In the genomic region with DNA sequence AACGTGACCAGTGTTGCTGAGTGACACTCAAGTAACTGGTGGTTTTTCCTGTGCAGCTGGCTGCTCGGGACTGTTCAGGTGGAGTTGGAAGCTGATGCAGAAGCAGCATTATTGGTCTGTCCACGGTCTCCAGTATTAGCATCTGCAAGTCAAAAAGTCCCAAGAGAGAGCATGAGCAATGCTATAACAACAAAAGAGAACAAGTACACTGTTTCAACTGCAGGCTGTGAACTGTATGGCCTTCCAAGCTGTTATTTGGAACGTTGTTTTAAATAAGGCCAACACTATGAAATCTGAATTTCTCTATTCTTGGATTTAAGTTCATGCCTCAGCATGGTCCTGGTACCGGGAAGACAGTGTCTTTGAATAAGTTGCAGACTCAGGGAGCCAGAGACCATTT, we compare ENCODE assay signal across 21 cellular contexts. TPM values are rescaled to one million over a fixed set of nuclear protein-coding genes. Genes with fewer than 3 reads are reported as not detected.
DNase-seq lines count a peak whose midpoint lies in the region; ATAC-seq and TF ChIP-seq lines count a peak whose summit lies in the region.
"Had no signal": no experiment of that assay in that cellular context is flagged by ENCODE, and none has a peak within 500 bp of the region (broad histone marks: within the 10 kb centered on the region; RNA-seq: fewer than 3 reads in every experiment).

No MANE protein-coding gene starts in this region.

- in situ Hi-C loops in brain microvascular endothelial cell (cut with HindIII; ENCODE audit: low pct_ligation_motif_present, low sequenced_read_pairs), result no loop called here
- in situ Hi-C loops in gastrocnemius medialis (cut with MboI; ENCODE audit: low sequenced_read_pairs in 4 of 4), result no loop called here

- POLR2A ChIA-PET in CD4-positive, alpha-beta memory T cell (lab: Charles Lee; ENCODE audit: partially characterized antibody), result no interaction called here

- H3K4me2 ChIP-seq in osteoblast (ENCODE audit: insufficient read depth, low read length), result no peak overlapping the region
- H3K4me2 ChIP-seq: BLaER1 had no signal

- ATAC-seq in left ventricle myocardium superior (peak; percentile 25), gastrocnemius medialis (no peak), HG02938 (IDR thresholded peaks at IDR 0.05; ENCODE audit: unreplicated experiment) (no peak)
- ATAC-seq: CD8-positive, alpha-beta T cell; HCT116 had no signal

- no peaks in the 10 kb centered on the region for H3K9me3 Mint-ChIP-seq in CD4-positive, alpha-beta memory T cell
- H3K9me3 Mint-ChIP-seq: CD14-positive monocyte; CD8-positive, alpha-beta T cell; HFFc6 had no signal

- CTCF ChIA-PET in CD4-positive, alpha-beta memory T cell (lab: Charles Lee; ENCODE audit: partially characterized antibody), result interaction anchor here (2.2 kb wide), 1 partner anchor 11 kb away, joined by 6 read pairs; no protein-coding TSS in a partner anchor

- TF ChIP-seq POLR2A in gastrocnemius medialis (IDR thresholded peaks at IDR 0.05), result no peak

- intact Hi-C loops in left ventricle myocardium superior (cut with micrococcal nuclease) (no loop called here), gastrocnemius medialis (cut with DNase I; ENCODE audit: low total_unique reads) (no loop called here)
- intact Hi-C loops in CD4-positive, alpha-beta memory T cell (cut with micrococcal nuclease), result no loop called here

- H2AFZ ChIP-seq in osteoblast (ENCODE audit: low read length), result no peak overlapping the region

- peaks cover 0 to 8% (median 5%) of the 10 kb centered on the region in 4 donors for H3K4me1 Mint-ChIP-seq in CD4-positive, alpha-beta memory T cell
- H3K4me1 Mint-ChIP-seq: CD14-positive monocyte had no signal

- H3K4me3 ChIP-seq in right atrium auricular region, result no peak overlapping the region
- H3K4me3 ChIP-seq in brain microvascular endothelial cell (ENCODE audit: low read depth, low read length), result no peak overlapping the region
- no peak overlapping the region for H3K4me3 ChIP-seq in osteoblast (ENCODE audit: insufficient read depth, low read length)
- H3K4me3 ChIP-seq in gastrocnemius medialis, result no peak overlapping the region
- no peak overlapping the region for H3K4me3 ChIP-seq in CD4-positive, alpha-beta memory T cell (ENCODE audit: low read length in 2 of 2)
- H3K4me3 ChIP-seq: BLaER1 had no signal

- no peaks in the 10 kb centered on the region for H3K27me3 Mint-ChIP-seq in CD4-positive, alpha-beta memory T cell

- no peaks in the 10 kb centered on the region for H3K27me3 ChIP-seq in right atrium auricular region
- no peaks in the 10 kb centered on the region for H3K27me3 ChIP-seq in brain microvascular endothelial cell (replicated peaks)
- no peaks in the 10 kb centered on the region for H3K27me3 ChIP-seq in osteoblast (ENCODE audit: insufficient read depth, low read length)
- H3K27me3 ChIP-seq in gastrocnemius medialis, result no peaks in the 10 kb centered on the region
- H3K27me3 ChIP-seq in CD4-positive, alpha-beta memory T cell (ENCODE audit: insufficient read depth, low read length), result no peaks in the 10 kb centered on the region
- H3K27me3 ChIP-seq: BLaER1 had no signal

- peaks cover 9% of the 10 kb centered on the region for H3K36me3 ChIP-seq in right atrium auricular region
- no peaks in the 10 kb centered on the region for H3K36me3 ChIP-seq in brain microvascular endothelial cell (replicated peaks)
- no peaks in the 10 kb centered on the region for H3K36me3 ChIP-seq in osteoblast (ENCODE audit: insufficient read depth, low read length)
- no peaks in the 10 kb centered on the region for H3K36me3 ChIP-seq in gastrocnemius medialis
- peaks cover 8% of the 10 kb centered on the region for H3K36me3 ChIP-seq in CD4-positive, alpha-beta memory T cell (ENCODE audit: insufficient read depth, low read length)

- TF ChIP-seq CTCF in right atrium auricular region (IDR thresholded peaks at IDR 0.05), result no peak
- no peak for TF ChIP-seq CTCF in brain microvascular endothelial cell (IDR thresholded peaks at IDR 0.05; ENCODE audit: low read depth, low read length, missing control alignments)
- no peak for TF ChIP-seq CTCF in osteoblast (IDR thresholded peaks at IDR 0.05; ENCODE audit: extremely low read depth, low read depth, low read length)
- no peak for TF ChIP-seq CTCF in gastrocnemius medialis (IDR thresholded peaks at IDR 0.05 in 4 of 5, conservative IDR thresholded peaks at IDR 0.05 in 1 of 5)

- H3K27ac Mint-ChIP-seq in CD4-positive, alpha-beta memory T cell, result no peak overlapping the region
- H3K27ac Mint-ChIP-seq: CD8-positive, alpha-beta T cell; HFFc6 had no signal

- H3K4me1 ChIP-seq in right atrium auricular region, result no peaks in the 10 kb centered on the region
- H3K4me1 ChIP-seq in osteoblast (ENCODE audit: insufficient read depth, low read length), result peaks cover 1% of the 10 kb centered on the region
- peaks cover 8 to 24% of the 10 kb centered on the region in 2 donors for H3K4me1 ChIP-seq in gastrocnemius medialis
- no peaks in the 10 kb centered on the region for H3K4me1 ChIP-seq in CD4-positive, alpha-beta memory T cell (ENCODE audit: insufficient read depth, low read length)
- H3K4me1 ChIP-seq: BLaER1 had no signal

- H3K27ac ChIP-seq in right atrium auricular region (no peak overlapping the region), brain microvascular endothelial cell (no peak overlapping the region), osteoblast (ENCODE audit: low read depth, low read length) (no peak overlapping the region), gastrocnemius medialis (no peak overlapping the region)
- H3K27ac ChIP-seq in CD4-positive, alpha-beta memory T cell (ENCODE audit: low read depth, low read length), result no peak overlapping the region
- H3K27ac ChIP-seq: BLaER1 had no signal

- H3K36me3 Mint-ChIP-seq in CD4-positive, alpha-beta memory T cell, result peaks cover 6 to 14% of the 10 kb centered on the region in 2 donors

- H3K9me3 ChIP-seq in right atrium auricular region (no peaks in the 10 kb centered on the region), osteoblast (ENCODE audit: low read depth, low read length) (no peaks in the 10 kb centered on the region), gastrocnemius medialis (no peaks in the 10 kb centered on the region)
- no peaks in the 10 kb centered on the region for H3K9me3 ChIP-seq in CD4-positive, alpha-beta memory T cell (ENCODE audit: control insufficient read depth in 1 of 2, low read length in 2 of 2)
- H3K9me3 ChIP-seq: BLaER1 had no signal

- no peak overlapping the region for H3K4me3 Mint-ChIP-seq in CD4-positive, alpha-beta memory T cell
- H3K4me3 Mint-ChIP-seq: CD14-positive monocyte; CD8-positive, alpha-beta T cell; HFFc6 had no signal

- DNase-seq in left ventricle myocardium superior (no peak), right atrium auricular region (ENCODE audit: low spot score) (no peak), brain microvascular endothelial cell (peak; percentile 21), osteoblast (ENCODE audit: insufficient read length, low spot score, missing footprints) (peak; percentile 48), smooth muscle cell of the brain vasculature (ENCODE audit: low read depth, low spot score) (peak; percentile 26), gastrocnemius medialis (no peak)
- DNase-seq in CD4-positive, alpha-beta memory T cell, result no peak
- DNase-seq: 8988T; Calu3; CD8-positive, alpha-beta T cell; DMS79 treated with DMSO at 0.1 percent for 48 hours; GF-D8; GOT3; H7; HFFc6 had no signal

- peaks cover 18% of the 10 kb centered on the region for H3K79me2 ChIP-seq in osteoblast (ENCODE audit: insufficient read depth, low read length)

- H4K20me1 ChIP-seq in osteoblast (ENCODE audit: insufficient read depth, low read length), result peaks cover 26% of the 10 kb centered on the region
- H4K20me1 ChIP-seq: BLaER1 had no signal

RNA-seq across cellular contexts. Expression of gene NR1I2, which starts 44.8 kb away (rescaled TPM):
- 0.12 TPM for total RNA-seq in left ventricle myocardium superior
- under 1 TPM in 1 of 2 donors, not detected in 1; 0.82 TPM for total RNA-seq in right atrium auricular region
- total RNA-seq in osteoblast, result 0.36 TPM in 1 of 2 replicates, not detected in the other
- total RNA-seq in gastrocnemius medialis, result under 1 TPM in 2 of 4 donors, not detected in 2; 0.17 to 0.18 TPM
- total RNA-seq in CD4-positive, alpha-beta memory T cell, result under 1 TPM; 0.39 to 0.49 TPM
- polyA plus RNA-seq in CD4-positive, alpha-beta memory T cell, result under 1 TPM; 0.40 to 0.46 TPM
- total RNA-seq: A673, HFFc6 had no signal
- polyA plus RNA-seq: AG04450, CD14-positive monocyte had no signal

Comparison
In these comparisons a context has a peak if more than half of its experiments do, and no peak if none do; other contexts are left out.
1. DNase-seq: peak in brain microvascular endothelial cell (single experiment), osteoblast (single experiment) and smooth muscle cell of the brain vasculature (single experiment); none in left ventricle myocardium superior (single experiment), right atrium auricular region (single experiment), gastrocnemius medialis (0 of 2) and CD4-positive, alpha-beta memory T cell (0 of 5).